In the genomic region with DNA sequence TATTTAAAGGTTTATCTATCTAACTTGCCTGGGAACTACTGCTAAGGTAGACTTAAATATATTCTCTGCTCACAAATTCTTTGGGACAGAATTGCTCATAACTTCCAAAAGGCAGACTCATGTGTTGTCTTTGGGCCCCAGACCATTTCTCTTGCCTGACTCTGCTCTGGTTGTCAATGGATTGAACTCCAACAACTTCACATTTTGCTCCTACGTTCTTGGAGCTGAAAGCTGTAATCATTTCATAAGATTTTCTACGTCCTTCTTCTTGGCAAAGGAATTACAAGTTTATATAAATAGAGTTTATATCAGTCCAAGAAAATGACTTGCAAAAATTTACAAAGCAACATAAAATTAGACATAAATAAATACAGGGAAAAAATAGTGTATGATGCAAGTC, we compare ENCODE assay signal across 3 cellular contexts.
TF ChIP-seq lines count a peak whose summit lies in the region.

No MANE protein-coding gene starts in this region.

TF ChIP-seq in SK-N-SH, 30 proteins besides CTCF, POLR2A, EP300 and RAD21:
- TF ChIP-seq POLR2AphosphoS5 (IDR thresholded peaks at IDR 0.05; ENCODE audit: low read depth, low read length), result no peak
- TF ChIP-seq GABPA (IDR thresholded peaks at IDR 0.05; ENCODE audit: low read depth), result no peak
- TF ChIP-seq YY1 (IDR thresholded peaks at IDR 0.05; ENCODE audit: low read depth), result no peak

TF ChIP-seq in SK-N-SH treated with all-trans-retinoic acid at 6 μM for 48 hours, 23 proteins besides CTCF, POLR2A, EP300 and RAD21:
- TF ChIP-seq RARB (CRISPR knock-in tag; IDR thresholded peaks at IDR 0.05), result no peak
- TF ChIP-seq ISL1 (CRISPR knock-in tag; IDR thresholded peaks at IDR 0.05), result no peak
- TF ChIP-seq ZFP30 (CRISPR knock-in tag; IDR thresholded peaks at IDR 0.05), result no peak
- no peak for TF ChIP-seq ZC3H10 (CRISPR knock-in tag; IDR thresholded peaks at IDR 0.05)
- no peak for TF ChIP-seq TOX (CRISPR knock-in tag; IDR thresholded peaks at IDR 0.05; ENCODE audit: borderline replicate concordance)
- TF ChIP-seq BACH2 (CRISPR knock-in tag; IDR thresholded peaks at IDR 0.05; ENCODE audit: borderline replicate concordance), result no peak

TF ChIP-seq in K562, 482 proteins besides CTCF, POLR2A, EP300 and RAD21:
- TF ChIP-seq MAFG (tag; conservative IDR thresholded peaks at IDR 0.05) (peak; percentile 24), SREBF2 (CRISPR knock-in tag; IDR thresholded peaks at IDR 0.05) (no peak), CEBPG (CRISPR knock-in tag; IDR thresholded peaks at IDR 0.05) (no peak), CEBPG (tag; conservative IDR thresholded peaks at IDR 0.05 in 1 of 2, IDR thresholded peaks at IDR 0.05 in 1 of 2) (0 out of 4 replicates have a peak, but pooled peaks of 1 of the 2 experiments have one; percentile 21)
